1 cellular context compared by ENCODE assay signal in the genomic region with DNA sequence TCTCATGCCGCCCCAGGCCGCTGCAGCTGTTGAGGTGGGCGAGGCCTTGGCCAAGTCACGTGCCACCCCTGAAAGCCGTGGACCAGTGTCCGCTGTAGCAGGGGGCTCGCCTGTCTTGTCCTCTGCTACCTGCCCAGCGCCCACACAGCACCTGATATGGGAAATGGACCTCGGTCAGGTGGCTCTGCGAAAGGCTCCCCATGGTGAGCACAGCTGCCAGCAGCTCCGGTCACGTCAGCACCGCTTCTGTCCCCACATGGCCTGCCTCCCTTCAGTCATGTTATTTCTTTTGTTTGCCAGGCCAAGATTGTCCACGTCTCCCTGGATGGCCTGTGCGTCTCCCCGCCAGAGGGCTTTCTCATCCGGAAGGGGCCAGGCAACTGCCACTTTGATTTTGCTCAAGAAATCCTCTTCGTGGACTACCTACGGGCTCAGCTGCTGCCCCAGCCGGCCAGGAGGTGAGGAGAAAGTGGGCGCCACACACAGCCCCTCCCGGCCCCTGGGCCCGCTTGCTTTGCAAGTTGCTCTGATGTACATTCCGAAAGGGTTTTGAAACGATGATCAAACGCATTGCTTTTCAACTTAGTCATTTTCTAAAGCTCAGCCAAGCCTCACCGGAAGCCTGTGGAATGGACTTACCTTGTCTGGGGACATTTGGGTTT.
TF ChIP-seq lines count a peak whose summit lies in the region.

No MANE protein-coding gene starts in this region.

TF ChIP-seq in HCT116, 20 proteins besides CTCF, POLR2A, EP300 and RAD21 (continued from another document):
- TF ChIP-seq FOSL1 (IDR thresholded peaks at IDR 0.05; ENCODE audit: low read depth), result peak; percentile 90
- no peak for TF ChIP-seq ELF1 (IDR thresholded peaks at IDR 0.05; ENCODE audit: borderline replicate concordance, low read depth)
- TF ChIP-seq SIN3A (IDR thresholded peaks at IDR 0.05; ENCODE audit: low read depth), result peak; percentile 90
- no peak for TF ChIP-seq REST (IDR thresholded peaks at IDR 0.05; ENCODE audit: low read depth)
- TF ChIP-seq, protein P1, sequence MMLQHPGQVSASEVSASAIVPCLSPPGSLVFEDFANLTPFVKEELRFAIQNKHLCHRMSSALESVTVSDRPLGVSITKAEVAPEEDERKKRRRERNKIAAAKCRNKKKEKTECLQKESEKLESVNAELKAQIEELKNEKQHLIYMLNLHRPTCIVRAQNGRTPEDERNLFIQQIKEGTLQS (IDR thresholded peaks at IDR 0.05), result no peak
- TF ChIP-seq, protein P2, sequence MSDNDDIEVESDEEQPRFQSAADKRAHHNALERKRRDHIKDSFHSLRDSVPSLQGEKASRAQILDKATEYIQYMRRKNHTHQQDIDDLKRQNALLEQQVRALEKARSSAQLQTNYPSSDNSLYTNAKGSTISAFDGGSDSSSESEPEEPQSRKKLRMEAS (IDR thresholded peaks at IDR 0.05), result peak; percentile 81
- TF ChIP-seq YY1 (IDR thresholded peaks at IDR 0.05; ENCODE audit: extremely low read depth, insufficient replicate concordance, low read depth, low read length), result no peak
- no peak for TF ChIP-seq SRF (IDR thresholded peaks at IDR 0.05; ENCODE audit: low read depth)
- no peak for TF ChIP-seq EZH2phosphoT487 (IDR thresholded peaks at IDR 0.05; ENCODE audit: borderline replicate concordance)
- TF ChIP-seq POLR2AphosphoS5 (IDR thresholded peaks at IDR 0.05; ENCODE audit: low read depth, low read length), result peak; percentile 28; the same call in 1 of the 2 replicates
- TF ChIP-seq EZH2 (IDR thresholded peaks at IDR 0.05), result no peak
